In genomic region chr16:11094838-11095565, GRCh38 we compare ENCODE assay signal across 11 cellular contexts.
A peak's percentile ranks its signal among the peaks of the same experiment; 100 is the strongest.
DNase-seq lines count a peak whose midpoint lies in the region; TF ChIP-seq lines count a peak whose summit lies in the region.
"Had no signal": no experiment of that assay in that cellular context is flagged by ENCODE, and none has a peak within 500 bp of the region (broad histone marks: within the 10 kb centered on the region; RNA-seq: fewer than 3 reads in every experiment).

No MANE protein-coding gene starts in this region.

- H3K27ac Mint-ChIP-seq in activated CD4-positive, alpha-beta memory T cell treated with anti-CD3 and anti-CD28 coated beads for 36 hours, result peak overlapping the region; percentile 98
- H3K27ac Mint-ChIP-seq in immature natural killer cell, result peak overlapping the region in 3 of 6 donors; percentile 0 to 22 (median 13)

- peak overlapping the region; percentile 63 for H3K27ac ChIP-seq in mesodermal cell (ENCODE audit: low read depth, low read length, severe bottlenecking)
- peak overlapping the region; percentile 54 for H3K27ac ChIP-seq in vagina
- H3K27ac ChIP-seq in testis, result no peak overlapping the region
- H3K27ac ChIP-seq: dorsolateral prefrontal cortex had no signal

- H3K36me3 ChIP-seq in mesodermal cell (ENCODE audit: control insufficient read depth, insufficient read depth, low read length), result peaks cover 17% of the 10 kb centered on the region
- no peaks in the 10 kb centered on the region for H3K36me3 ChIP-seq in vagina
- H3K36me3 ChIP-seq in testis (ENCODE audit: low read depth, missing control alignments), result no peaks in the 10 kb centered on the region
- H3K36me3 ChIP-seq: BE2C, thoracic aorta had no signal

- peaks cover 37% of the 10 kb centered on the region for H3K4me1 ChIP-seq in mesodermal cell (ENCODE audit: control insufficient read depth, insufficient read depth, low read length, poor library complexity, severe bottlenecking)
- peaks cover 33% of the 10 kb centered on the region for H3K4me1 ChIP-seq in vagina
- H3K4me1 ChIP-seq in testis, result peaks cover 3% of the 10 kb centered on the region

- H3K27me3 Mint-ChIP-seq in activated CD4-positive, alpha-beta memory T cell treated with anti-CD3 and anti-CD28 coated beads for 36 hours, result no peaks in the 10 kb centered on the region
- peaks cover 0 to 3% (median under 1%) of the 10 kb centered on the region in 3 donors for H3K27me3 Mint-ChIP-seq in immature natural killer cell (ENCODE audit: low read depth in 3 of 3)

- TF ChIP-seq CTCF in vagina (IDR thresholded peaks at IDR 0.05) (no peak), testis (IDR thresholded peaks at IDR 0.05) (no peak)

- POLR2A ChIA-PET in activated CD4-positive, alpha-beta memory T cell treated with anti-CD3 and anti-CD28 coated beads for 36 hours (lab: Charles Lee), result interaction anchor here (0.6 to 4.4 kb wide), 23 partner anchors 10 to 164 kb away, joined by 3 to 60 read pairs (median 8); partner anchors contain the start of gene SOCS1

- intact Hi-C loops in activated CD4-positive, alpha-beta memory T cell treated with anti-CD3 and anti-CD28 coated beads for 36 hours (cut with micrococcal nuclease), result loop anchor here (1.0 to 10.0 kb wide), 11 partner anchors 10 to 260 kb away; partner anchors contain the start of gene CIITA
- intact Hi-C loops in vagina (cut with DNase I) (no loop called here), testis (cut with DNase I; ENCODE audit: low total_unique reads) (no loop called here)

- H3K4me1 Mint-ChIP-seq in activated CD4-positive, alpha-beta memory T cell treated with anti-CD3 and anti-CD28 coated beads for 36 hours (ENCODE audit: low read depth), result peaks cover 82% of the 10 kb centered on the region
- peaks cover 22 to 26% of the 10 kb centered on the region in 2 donors for H3K4me1 Mint-ChIP-seq in immature natural killer cell

- H3K4me3 Mint-ChIP-seq in activated CD4-positive, alpha-beta memory T cell treated with anti-CD3 and anti-CD28 coated beads for 36 hours, result peak overlapping the region; percentile 49
- H3K4me3 Mint-ChIP-seq in immature natural killer cell, result peak overlapping the region in 1 of 5 donors; percentile 5

- no peaks in the 10 kb centered on the region for H3K9me3 Mint-ChIP-seq in activated CD4-positive, alpha-beta memory T cell treated with anti-CD3 and anti-CD28 coated beads for 36 hours
- H3K9me3 Mint-ChIP-seq in immature natural killer cell, result no peaks in the 10 kb centered on the region

- H3K27me3 ChIP-seq in vagina (no peaks in the 10 kb centered on the region), testis (no peaks in the 10 kb centered on the region)
- H3K27me3 ChIP-seq: BE2C, dorsolateral prefrontal cortex had no signal

- peaks cover 9% of the 10 kb centered on the region for H3K36me3 Mint-ChIP-seq in activated CD4-positive, alpha-beta memory T cell treated with anti-CD3 and anti-CD28 coated beads for 36 hours
- no peaks in the 10 kb centered on the region for H3K36me3 Mint-ChIP-seq in immature natural killer cell

- H3K4me3 ChIP-seq in mesodermal cell (ENCODE audit: extremely low read depth, insufficient read depth, low read length, poor library complexity, severe bottlenecking), result no peak overlapping the region
- no peak overlapping the region for H3K4me3 ChIP-seq in vagina
- H3K4me3 ChIP-seq in testis, result no peak overlapping the region
- H3K4me3 ChIP-seq: dorsolateral prefrontal cortex, thoracic aorta had no signal

- TF ChIP-seq POLR2A in vagina (IDR thresholded peaks at IDR 0.05) (no peak), testis (IDR thresholded peaks at IDR 0.05) (no peak)

- H3K9me3 ChIP-seq in mesodermal cell (ENCODE audit: control insufficient read depth, low read length), result no peaks in the 10 kb centered on the region
- no peaks in the 10 kb centered on the region for H3K9me3 ChIP-seq in vagina
- no peaks in the 10 kb centered on the region for H3K9me3 ChIP-seq in testis
- H3K9me3 ChIP-seq: BE2C, thoracic aorta had no signal

- CTCF ChIA-PET in activated CD4-positive, alpha-beta memory T cell treated with anti-CD3 and anti-CD28 coated beads for 36 hours (lab: Charles Lee), result interaction anchor here (0.6 to 5.0 kb wide), 19 partner anchors 10 to 491 kb away, joined by 3 to 23 read pairs (median 5); partner anchors contain the start of gene SOCS1

- DNase-seq in activated effector memory CD4-positive, alpha-beta T cell treated with anti-CD3 and anti-CD28 coated beads, Interleukin-2, amount 50 U/mL, for 16 hours, result peak; percentile 69
- no peak for DNase-seq in activated effector memory CD4-positive, alpha-beta T cell treated with Interleukin-2 at 50 U/mL for 16 hours
- peak; percentile 51 for DNase-seq in activated CD4-positive, alpha-beta memory T cell treated with anti-CD3 and anti-CD28 coated beads for 36 hours
- DNase-seq in vagina (ENCODE audit: extremely low spot score in 2 of 2), result no peak
- DNase-seq in DMS53 treated with DMSO at 0.1 percent for 48 hours (lab: John Stamatoyannopoulos, UW; ENCODE audit: unreplicated experiment), result no peak
- no peak for DNase-seq in testis
- no peak for DNase-seq in immature natural killer cell
- DNase-seq: BE2C, dorsolateral prefrontal cortex had no signal

- WGBS in mesodermal cell (ENCODE audit: insufficient coverage in 2 of 2), 2 experiments, result 80 to 90% methylated on average over 5 to 6 of the region's 11 CpGs
- 76 to 79% methylated on average over 11 of the region's 11 CpGs for WGBS in testis, 2 donors

Comparison
In these comparisons a context has a peak if more than half of its experiments do, and no peak if none do; other contexts are left out.
1. DNase-seq: peak in activated effector memory CD4-positive, alpha-beta T cell treated with anti-CD3 and anti-CD28 coated beads, Interleukin-2, amount 50 U/mL, for 16 hours (single experiment) and activated CD4-positive, alpha-beta memory T cell treated with anti-CD3 and anti-CD28 coated beads for 36 hours (single experiment); none in activated effector memory CD4-positive, alpha-beta T cell treated with Interleukin-2 at 50 U/mL for 16 hours (single experiment), vagina (0 of 2), DMS53 treated with DMSO at 0.1 percent for 48 hours (single experiment), testis (single experiment) and immature natural killer cell (0 of 3).
2. H3K27ac ChIP-seq: peak in mesodermal cell (single experiment) and vagina (single experiment); none in testis (0 of 2).